Comparison of ENCODE assay signal across 2 cellular contexts in genomic region chr12:13210543-13211190, GRCh38.
A peak's percentile ranks its signal among the peaks of the same experiment; 100 is the strongest.
TF ChIP-seq lines count a peak whose summit lies in the region.

No MANE protein-coding gene starts in this region.

TF ChIP-seq in HCT116, 20 proteins besides CTCF, POLR2A, EP300 and RAD21:
- TF ChIP-seq SIN3A (IDR thresholded peaks at IDR 0.05; ENCODE audit: low read depth) (no peak), MAX (IDR thresholded peaks at IDR 0.05) (no peak), FOSL1 (IDR thresholded peaks at IDR 0.05; ENCODE audit: low read depth) (peak; percentile 36; the same call in 1 of the 2 replicates), JUND (IDR thresholded peaks at IDR 0.05) (peak; percentile 31; the same call in 1 of the 2 replicates), EGR1 (IDR thresholded peaks at IDR 0.05; ENCODE audit: low read depth) (no peak), ZFX (IDR thresholded peaks at IDR 0.05) (no peak), TCF7L2 (IDR thresholded peaks at IDR 0.05; ENCODE audit: borderline replicate concordance, extremely low read depth, insufficient read depth, insufficient read length) (no peak)

TF ChIP-seq in endothelial cell of umbilical vein, 7 proteins besides CTCF, POLR2A, EP300 and RAD21:
- no peak for TF ChIP-seq EZH2 (IDR thresholded peaks at IDR 0.05; ENCODE audit: borderline replicate concordance, low read depth, low read length, severe bottlenecking)
- no peak for TF ChIP-seq POLR2AphosphoS5 (IDR thresholded peaks at IDR 0.05; ENCODE audit: insufficient read depth, low read depth, low read length)
- TF ChIP-seq MAX (IDR thresholded peaks at IDR 0.05; ENCODE audit: insufficient read depth, insufficient read length): no peak
- no peak for TF ChIP-seq FOS (IDR thresholded peaks at IDR 0.05; ENCODE audit: borderline replicate concordance, insufficient read depth, low read length)
- no peak for TF ChIP-seq MYC (IDR thresholded peaks at IDR 0.05; ENCODE audit: low read depth, low read length)
- no peak for TF ChIP-seq JUN (IDR thresholded peaks at IDR 0.05; ENCODE audit: borderline replicate concordance, insufficient read depth, insufficient read length, low read depth)
- TF ChIP-seq GATA2 (IDR thresholded peaks at IDR 0.05; ENCODE audit: insufficient read depth, insufficient read length, low read depth, low read length): no peak
TF ChIP-seq in endothelial cell of umbilical vein: peak in this region for 0.
